ENCODE assay signal across 20 cellular contexts in genomic region chr2:192827735-192828134, GRCh38.
"Had no signal": no experiment of that assay in that cellular context is flagged by ENCODE, and none has a peak within 500 bp of the region (broad histone marks: within the 10 kb centered on the region; RNA-seq: fewer than 3 reads in every experiment).

No MANE protein-coding gene starts in this region.

- H3K27ac ChIP-seq: body of pancreas, colonic mucosa, gastrocnemius medialis, heart right ventricle, neutrophil, thyroid gland, uterus had no signal

- H3K9me3 Mint-ChIP-seq: activated CD4-positive, alpha-beta T cell treated with anti-CD3 and anti-CD28 coated beads, Interleukin-2, amount 10 ng/mL, durations not matched to agents 24 days and 14 days; activated CD8-positive, alpha-beta T cell treated with anti-CD3 and anti-CD28 coated beads for 36 hours; activated T-helper 17 cell treated with anti-CD3 and anti-CD28 coated beads, Interleukin-2, amount 50 U/mL, for 72 hours had no signal

- H3K27me3 Mint-ChIP-seq: activated CD4-positive, alpha-beta T cell treated with anti-CD3 and anti-CD28 coated beads, Interleukin-2, amount 10 ng/mL, durations not matched to agents 24 days and 14 days; activated CD8-positive, alpha-beta T cell treated with anti-CD3 and anti-CD28 coated beads for 36 hours; activated naive CD8-positive, alpha-beta T cell treated with anti-CD3 and anti-CD28 coated beads, Interleukin-2, amount 10 ng/mL, durations not matched to agents 7 days and 5 days; activated T-helper 17 cell treated with anti-CD3 and anti-CD28 coated beads, Interleukin-2, amount 50 U/mL, for 72 hours had no signal

- H3K36me3 ChIP-seq: colonic mucosa, gastrocnemius medialis, heart right ventricle, neutrophil, thyroid gland, uterus had no signal

- H3K4me3 ChIP-seq: body of pancreas, colonic mucosa, gastrocnemius medialis, heart right ventricle, thyroid gland, uterus had no signal

- H3K27me3 ChIP-seq: body of pancreas, colonic mucosa, gastrocnemius medialis, heart right ventricle, neutrophil, thyroid gland, uterus had no signal

- H3K9me3 ChIP-seq: body of pancreas, colonic mucosa, gastrocnemius medialis, neutrophil, thyroid gland, uterus had no signal

- H3K4me1 Mint-ChIP-seq: activated CD4-positive, alpha-beta T cell treated with anti-CD3 and anti-CD28 coated beads, Interleukin-2, amount 10 ng/mL, durations not matched to agents 24 days and 14 days; activated naive CD8-positive, alpha-beta T cell treated with anti-CD3 and anti-CD28 coated beads, Interleukin-2, amount 10 ng/mL, durations not matched to agents 7 days and 5 days; activated T-helper 17 cell treated with anti-CD3 and anti-CD28 coated beads, Interleukin-2, amount 50 U/mL, for 72 hours; natural killer cell had no signal

- H3K36me3 Mint-ChIP-seq: activated naive CD8-positive, alpha-beta T cell treated with anti-CD3 and anti-CD28 coated beads, Interleukin-2, amount 10 ng/mL, durations not matched to agents 7 days and 5 days; natural killer cell had no signal

- DNase-seq: activated CD4-positive, alpha-beta T cell treated with anti-CD3 and anti-CD28 coated beads, Interleukin-2, amount 10 ng/mL, durations not matched to agents 24 days and 14 days; activated CD8-positive, alpha-beta T cell treated with anti-CD3 and anti-CD28 coated beads for 36 hours; activated naive CD4-positive, alpha-beta T cell; activated naive CD8-positive, alpha-beta T cell treated with anti-CD3 and anti-CD28 coated beads, Interleukin-2, amount 10 ng/mL, durations not matched to agents 7 days and 5 days; activated T-cell treated with anti-CD3 and anti-CD28 coated beads, Interleukin-2, amount 50 U/mL, for 1 hour; body of pancreas; caudate nucleus; colonic mucosa; gastrocnemius medialis; heart right ventricle; mesenchymal stem cell; natural killer cell; stimulated activated naive CD4-positive, alpha-beta T cell; T-helper 1 cell; T-helper 9 cell; thyroid gland; uterus had no signal

- ATAC-seq: activated CD8-positive, alpha-beta T cell treated with anti-CD3 and anti-CD28 coated beads for 36 hours; activated T-helper 17 cell treated with anti-CD3 and anti-CD28 coated beads, Interleukin-2, amount 50 U/mL, for 72 hours; body of pancreas; esophagus mucosa; gastrocnemius medialis; natural killer cell had no signal

- H3K4me3 Mint-ChIP-seq: activated CD4-positive, alpha-beta T cell treated with anti-CD3 and anti-CD28 coated beads, Interleukin-2, amount 10 ng/mL, durations not matched to agents 24 days and 14 days; activated CD8-positive, alpha-beta T cell treated with anti-CD3 and anti-CD28 coated beads for 36 hours; activated naive CD8-positive, alpha-beta T cell treated with anti-CD3 and anti-CD28 coated beads, Interleukin-2, amount 10 ng/mL, durations not matched to agents 7 days and 5 days; activated T-helper 17 cell treated with anti-CD3 and anti-CD28 coated beads, Interleukin-2, amount 50 U/mL, for 72 hours; natural killer cell had no signal

- H3K4me1 ChIP-seq: body of pancreas, colonic mucosa, gastrocnemius medialis, heart right ventricle, thyroid gland, uterus had no signal

- H3K27ac Mint-ChIP-seq: activated CD4-positive, alpha-beta T cell treated with anti-CD3 and anti-CD28 coated beads, Interleukin-2, amount 10 ng/mL, durations not matched to agents 24 days and 14 days; activated CD8-positive, alpha-beta T cell treated with anti-CD3 and anti-CD28 coated beads for 36 hours; activated naive CD8-positive, alpha-beta T cell treated with anti-CD3 and anti-CD28 coated beads, Interleukin-2, amount 10 ng/mL, durations not matched to agents 7 days and 5 days; activated T-helper 17 cell treated with anti-CD3 and anti-CD28 coated beads, Interleukin-2, amount 50 U/mL, for 72 hours; natural killer cell had no signal
